13 cellular contexts compared by ENCODE assay signal in genomic region chr22:38259370-38259769, GRCh38. TPM values are rescaled to one million over a fixed set of nuclear protein-coding genes. Genes with fewer than 3 reads are reported as not detected.
DNase-seq lines count a peak whose midpoint lies in the region; ATAC-seq and TF ChIP-seq lines count a peak whose summit lies in the region.
"Had no signal": no experiment of that assay in that cellular context is flagged by ENCODE, and none has a peak within 500 bp of the region (broad histone marks: within the 10 kb centered on the region; RNA-seq: fewer than 3 reads in every experiment).

No MANE protein-coding gene starts in this region.

- H3K4me3 Mint-ChIP-seq in endothelial cell (ENCODE audit: unreplicated experiment) = no peak overlapping the region
- H3K4me3 Mint-ChIP-seq: activated T-cell treated with anti-CD3 and anti-CD28 coated beads, Interleukin-2, amount 50 U/mL, for 24 hours had no signal

- peak overlapping the region in 3 of 11 experiments; percentile 8 to 37 (median 22); a peak in 4 of 22 replicates for H3K27ac ChIP-seq in BLaER1 treated with 17β-estradiol and CSF1 and Interleukin-3, amounts not matched to agents 10 nM and 100 nM
- H3K27ac ChIP-seq in neutrophil = peak overlapping the region; percentile 95
- H3K27ac ChIP-seq: SJSA1 had no signal

- peak overlapping the region; percentile 66 for H3K27ac Mint-ChIP-seq in endothelial cell (ENCODE audit: unreplicated experiment)
- H3K27ac Mint-ChIP-seq: activated T-cell treated with anti-CD3 and anti-CD28 coated beads, Interleukin-2, amount 50 U/mL, for 24 hours had no signal

- peaks cover 0 to 24% (median 16%) of the 10 kb centered on the region in 11 experiments; a peak in 17 of 22 replicates for H3K36me3 ChIP-seq in BLaER1 treated with 17β-estradiol and CSF1 and Interleukin-3, amounts not matched to agents 10 nM and 100 nM
- H3K36me3 ChIP-seq in neutrophil = no peaks in the 10 kb centered on the region
- H3K36me3 ChIP-seq: BE2C had no signal

- intact Hi-C loops in head of caudate nucleus (cut with DNase I) = no loop called here

- H3K4me1 ChIP-seq in BLaER1 treated with 17β-estradiol and CSF1 and Interleukin-3, amounts not matched to agents 10 nM and 100 nM = peaks cover 44 to 63% (median 52%) of the 10 kb centered on the region in 10 experiments
- peaks cover 45 to 63% of the 10 kb centered on the region in 2 experiments for H3K4me1 ChIP-seq in neutrophil (ENCODE audit: control insufficient read depth in 1 of 2, insufficient read depth in 1 of 2, low read depth in 1 of 2, low read length in 1 of 2)

- H3K27me3 ChIP-seq in BLaER1 treated with 17β-estradiol and CSF1 and Interleukin-3, amounts not matched to agents 10 nM and 100 nM = no peaks in the 10 kb centered on the region
- H3K27me3 ChIP-seq in neutrophil = no peaks in the 10 kb centered on the region
- H3K27me3 ChIP-seq: BE2C, SJSA1 had no signal

- H3K4me3 ChIP-seq in BLaER1 treated with 17β-estradiol and CSF1 and Interleukin-3, amounts not matched to agents 10 nM and 100 nM = no peak overlapping the region
- H3K4me3 ChIP-seq in neutrophil (ENCODE audit: low read depth in 1 of 2, low read length in 1 of 2) = peak overlapping the region; percentile 11 to 39
- H3K4me3 ChIP-seq: SJSA1, smooth muscle cell had no signal

- H3K9me3 ChIP-seq in BLaER1 treated with 17β-estradiol and CSF1 and Interleukin-3, amounts not matched to agents 10 nM and 100 nM (replicated peaks in 1 of 11) = no peaks in the 10 kb centered on the region
- no peaks in the 10 kb centered on the region for H3K9me3 ChIP-seq in neutrophil
- H3K9me3 ChIP-seq: BE2C, SJSA1 had no signal

- H3K4me1 Mint-ChIP-seq in endothelial cell (ENCODE audit: unreplicated experiment) = peaks cover 18% of the 10 kb centered on the region

- H3K36me3 Mint-ChIP-seq in endothelial cell (ENCODE audit: low read depth, unreplicated experiment) = peaks cover 4% of the 10 kb centered on the region

- peaks cover 28 to 82% (median 58%) of the 10 kb centered on the region in 11 experiments; a peak in 19 of 22 replicates for H4K20me1 ChIP-seq in BLaER1 treated with 17β-estradiol and CSF1 and Interleukin-3, amounts not matched to agents 10 nM and 100 nM

- peak overlapping the region in 1 of 11 experiments; percentile 29; a peak in 2 of 22 replicates for H3K9ac ChIP-seq in BLaER1 treated with 17β-estradiol and CSF1 and Interleukin-3, amounts not matched to agents 10 nM and 100 nM

- ATAC-seq in HG03196 (IDR thresholded peaks at IDR 0.05; ENCODE audit: unreplicated experiment) = no peak

- peak overlapping the region; percentile 35 to 75 (median 57) for H3K4me2 ChIP-seq in BLaER1 treated with 17β-estradiol and CSF1 and Interleukin-3, amounts not matched to agents 10 nM and 100 nM
- H3K4me2 ChIP-seq: smooth muscle cell had no signal

- DNase-seq in MV-4-11 (lab: John Stamatoyannopoulos, UW) (peak; percentile 22), endothelial cell (ENCODE audit: low spot score) (no peak), NCI-H2171 (lab: John Stamatoyannopoulos, UW) (no peak), Ammon's horn (ENCODE audit: low spot score) (no peak), head of caudate nucleus (no peak)
- DNase-seq: activated CD4-positive, CD25-positive, alpha-beta regulatory T cell treated with anti-CD3 and anti-CD28 coated beads, Interleukin-2, amount 50 U/mL, for 72 hours; activated T-cell treated with anti-CD3 and anti-CD28 coated beads, Interleukin-2, amount 50 U/mL, for 24 hours; BE2C had no signal

- H3K9me3 Mint-ChIP-seq in endothelial cell (ENCODE audit: unreplicated experiment) = no peaks in the 10 kb centered on the region
- H3K9me3 Mint-ChIP-seq: activated T-cell treated with anti-CD3 and anti-CD28 coated beads, Interleukin-2, amount 50 U/mL, for 24 hours had no signal

- TF ChIP-seq CTCF in endothelial cell (IDR thresholded peaks at IDR 0.05; ENCODE audit: unreplicated experiment) = no peak
- no peak for TF ChIP-seq CTCF in neutrophil (IDR thresholded peaks at IDR 0.05)

- peaks cover 5% of the 10 kb centered on the region for H3K27me3 Mint-ChIP-seq in endothelial cell (ENCODE audit: unreplicated experiment)
- H3K27me3 Mint-ChIP-seq: activated T-cell treated with anti-CD3 and anti-CD28 coated beads, Interleukin-2, amount 50 U/mL, for 24 hours had no signal

RNA-seq across cellular contexts. Expression of gene TMEM184B, which starts 13.4 kb away (rescaled TPM):
- 59.8 TPM for total RNA-seq in endothelial cell (ENCODE audit: unreplicated experiment)

RNA-seq across cellular contexts. Expression of gene MAFF, which starts 57.6 kb away (rescaled TPM):
- total RNA-seq in endothelial cell (ENCODE audit: unreplicated experiment) = 3.5 TPM

RNA-seq across cellular contexts. Expression of gene CSNK1E, which starts 57.9 kb away (rescaled TPM):
- 144 TPM for total RNA-seq in endothelial cell (ENCODE audit: unreplicated experiment)

Comparison
In these comparisons a context has a peak if more than half of its experiments do, and no peak if none do; other contexts are left out.
1. H3K4me3 ChIP-seq: peak in neutrophil (2 of 2); none in BLaER1 treated with 17β-estradiol and CSF1 and Interleukin-3, amounts not matched to agents 10 nM and 100 nM (0 of 10).